8 cellular contexts compared by ENCODE assay signal in the genomic region with DNA sequence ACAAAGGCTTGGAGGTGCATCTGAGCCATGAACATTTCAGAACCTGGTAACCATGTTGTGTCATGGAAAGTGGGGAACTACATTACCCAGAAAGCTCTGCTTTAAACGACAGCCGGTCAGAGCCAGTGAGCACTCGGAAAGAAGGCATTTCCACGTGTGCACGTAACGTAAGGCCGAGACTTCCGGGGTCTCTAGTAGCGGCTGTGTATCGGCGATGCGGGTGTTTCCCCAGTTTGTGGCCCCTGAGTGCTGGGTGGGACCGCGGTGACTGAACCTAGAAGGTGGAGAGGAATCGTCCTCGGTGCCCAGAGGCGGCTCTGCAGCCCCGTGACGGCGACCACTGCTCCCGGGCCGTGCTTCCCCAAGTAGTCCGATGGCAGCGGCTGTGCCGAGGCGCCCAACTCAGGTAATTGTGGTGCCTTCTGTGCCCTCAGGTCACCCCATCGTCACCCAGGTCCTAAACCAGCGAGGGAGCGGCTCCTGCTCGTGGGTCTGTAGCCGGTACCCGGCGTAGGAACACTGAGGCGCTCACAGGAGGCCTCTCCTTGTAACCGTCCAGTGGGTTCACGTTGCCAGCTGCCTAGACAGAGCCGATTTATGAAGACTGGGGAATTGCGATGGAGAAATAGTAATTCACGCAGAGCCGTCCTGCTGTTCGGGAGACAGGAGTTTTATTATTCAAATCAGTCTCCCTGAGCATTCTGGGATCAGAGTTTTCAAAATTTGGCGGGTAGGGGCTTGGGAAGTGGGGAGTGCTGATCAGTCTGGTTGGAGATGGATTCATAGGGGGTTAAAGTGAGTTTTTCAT. TPM values are rescaled to one million over a fixed set of nuclear protein-coding genes. Genes with fewer than 3 reads are reported as not detected.
DNase-seq lines count a peak whose midpoint lies in the region; ATAC-seq and TF ChIP-seq lines count a peak whose summit lies in the region.
"Not testable (repeated sequence)": the region's sequence is repeated elsewhere in the genome, so short reads cannot be mapped to it uniquely, and the experiment has no call there.

A gene (plus strand): TSS at position 194 of the 808 bp plus-strand sequence. CDS start 180 bp downstream, at position 374.

- peaks cover 17% of the 10 kb centered on the region for H3K4me1 Mint-ChIP-seq in type B pancreatic cell (ENCODE audit: unreplicated experiment)

- peaks cover 0 to 16% of the 10 kb centered on the region in 2 donors for H3K4me1 ChIP-seq in adrenal gland (replicated peaks in 1 of 2)
- H3K4me1 ChIP-seq in left ventricle myocardium inferior, result peaks cover 32% of the 10 kb centered on the region

- not testable (repeated sequence) for TF ChIP-seq CTCF in GM12865 (IDR thresholded peaks at IDR 0.05; ENCODE audit: insufficient read depth, low read depth, low read length, missing control alignments); adrenal gland (IDR thresholded peaks at IDR 0.05); left ventricle myocardium inferior (IDR thresholded peaks at IDR 0.05; ENCODE audit: borderline replicate concordance); type B pancreatic cell (conservative IDR thresholded peaks at IDR 0.05)

- not testable (repeated sequence) for H3K27me3 ChIP-seq in adrenal gland; left ventricle myocardium inferior (ENCODE audit: low read depth)

- peak in 1 of 2 donors; percentile 52 for TF ChIP-seq POLR2A in adrenal gland (IDR thresholded peaks at IDR 0.05)

- peaks cover 31% of the 10 kb centered on the region for H3K36me3 Mint-ChIP-seq in type B pancreatic cell

- H3K9me3 Mint-ChIP-seq in type B pancreatic cell, result not testable (repeated sequence)

- DNase-seq in GM12865 (ENCODE audit: low read depth) (peak; percentile 93), NCI-H1417 (lab: John Stamatoyannopoulos, UW) (peak; percentile 71 to 84 (median 84)), adrenal gland (peak; percentile 70 to 88 (median 78)), left ventricle myocardium inferior (peak; percentile 56), posterior vena cava (ENCODE audit: low spot score) (peak; percentile 89)
- DNase-seq in type B pancreatic cell (ENCODE audit: extremely low spot score, unreplicated experiment), result not testable (repeated sequence)

- intact Hi-C loops in T-helper 1 cell treated with Interleukin-12 subunit alpha and Interleukin-12 subunit beta and Interleukin-4 antibody, amounts not matched to agents 30 ng/mL and 1 ng/mL, for 36 hours (cut with micrococcal nuclease), result loop anchor here (1.0 to 2.0 kb wide), 8 partner anchors 31 to 291 kb away; a partner anchor contains a TSS
- intact Hi-C loops in adrenal gland (cut with DNase I); left ventricle myocardium inferior (cut with micrococcal nuclease); posterior vena cava (cut with DNase I): not testable (repeated sequence)

- 0 to 2% (median 1%) methylated on average over 13 to 42 of the region's 42 CpGs for WGBS in adrenal gland, 4 donors

- not testable (repeated sequence) for H3K36me3 ChIP-seq in adrenal gland (replicated peaks in 1 of 2)
- peaks cover 19% of the 10 kb centered on the region for H3K36me3 ChIP-seq in left ventricle myocardium inferior

- H3K4me3 Mint-ChIP-seq in type B pancreatic cell, result peak within 1 kb of the TSS; percentile 95

- not testable (repeated sequence) for H3K9me3 ChIP-seq in adrenal gland (replicated peaks in 1 of 3); left ventricle myocardium inferior (replicated peaks)

- ATAC-seq in HG02759 (IDR thresholded peaks at IDR 0.05; ENCODE audit: unreplicated experiment), result peak; percentile 97

- peak within 1 kb of the TSS; percentile 89 for H3K27ac Mint-ChIP-seq in type B pancreatic cell

- H3K27ac ChIP-seq in adrenal gland (peak within 1 kb of the TSS in 4 of 5 donors; percentile 53 to 75 (median 71)), left ventricle myocardium inferior (replicated peaks) (peak within 1 kb of the TSS; percentile 77)

- H3K27me3 Mint-ChIP-seq in type B pancreatic cell, result not testable (repeated sequence)

- H3K4me3 ChIP-seq in GM12865 (ENCODE audit: low read depth, low read length), result peak within 1 kb of the TSS; percentile 90
- H3K4me3 ChIP-seq in adrenal gland, result peak within 1 kb of the TSS; percentile 13 to 78 (median 57)
- peak within 1 kb of the TSS; percentile 86 for H3K4me3 ChIP-seq in left ventricle myocardium inferior

RNA-seq across cellular contexts. Expression of the gene that starts here (rescaled TPM):
- 42.6 and 46.5 TPM in 2 replicates for total RNA-seq in T-helper 1 cell treated with Interleukin-12 subunit alpha and Interleukin-12 subunit beta and Interleukin-4 antibody, amounts not matched to agents 30 ng/mL and 1 ng/mL, for 36 hours
- total RNA-seq in adrenal gland (10 to 100 TPM; 10.6 to 38.6 (median 23.8) TPM), left ventricle myocardium inferior (20.0 TPM), posterior vena cava (10 to 100 TPM; 18.3 to 22.2 TPM), type B pancreatic cell (ENCODE audit: low replicate concordance) (48.2 and 61.3 TPM in 2 replicates)
- 10 to 100 TPM in 2 of 3 donors, 1 to 10 TPM in 1; 6.2 to 72.0 (median 23.0) TPM for polyA plus RNA-seq in adrenal gland
